Comparison of ENCODE assay signal across 8 cellular contexts in the genomic region with DNA sequence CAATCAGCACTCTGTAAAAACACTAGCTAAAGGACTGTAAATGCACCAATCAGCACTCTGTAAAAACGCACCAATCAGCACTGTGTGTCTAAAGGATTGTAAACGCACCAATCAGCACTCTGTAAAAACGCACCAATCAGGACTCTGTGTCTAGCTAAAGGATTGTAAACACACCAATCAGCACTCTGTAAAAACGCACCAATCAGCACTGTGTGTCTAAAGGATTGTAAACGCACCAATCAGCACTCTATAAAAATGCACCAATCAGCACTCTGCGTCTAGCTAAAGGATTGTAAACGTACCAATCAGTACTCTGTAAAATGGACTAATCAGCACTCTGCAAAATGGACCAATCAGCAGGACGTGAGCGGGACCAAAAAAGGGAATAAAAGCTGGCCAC. TPM values are rescaled to one million over a fixed set of nuclear protein-coding genes. Genes with fewer than 3 reads are reported as not detected.
DNase-seq lines count a peak whose midpoint lies in the region; ATAC-seq, FAIRE-seq and TF ChIP-seq lines count a peak whose summit lies in the region.
"Not testable (repeated sequence)": the region's sequence is repeated elsewhere in the genome, so short reads cannot be mapped to it uniquely, and the experiment has no call there.
"Had no signal": no experiment of that assay in that cellular context is flagged by ENCODE, and none has a peak within 500 bp of the region (broad histone marks: within the 10 kb centered on the region; RNA-seq: fewer than 3 reads in every experiment).

No MANE protein-coding gene starts in this region.

- H4K20me1 ChIP-seq in IMR-90 (ENCODE audit: insufficient read depth, low read length); H1 (replicated peaks in 1 of 2; ENCODE audit: control insufficient read depth in 1 of 2, insufficient read depth in 2 of 2, low read length in 2 of 2): not testable (repeated sequence)

- peak overlapping the region; percentile 22 for H3K27ac Mint-ChIP-seq in CD8-positive, alpha-beta T cell
- H3K27ac Mint-ChIP-seq in activated CD4-positive, alpha-beta T cell treated with anti-CD3 and anti-CD28 coated beads, Interleukin-2, amount 10 ng/mL, durations not matched to agents 24 days and 14 days: peak overlapping the region; percentile 8
- peak overlapping the region; percentile 49 for H3K27ac Mint-ChIP-seq in activated naive CD4-positive, alpha-beta T cell treated with anti-CD3 and anti-CD28 coated beads, Interleukin-2, amount 10 ng/mL, durations not matched to agents 7 days and 5 days
- peak overlapping the region in 5 of 9 donors; percentile 36 to 69 (median 52) for H3K27ac Mint-ChIP-seq in naive thymus-derived CD4-positive, alpha-beta T cell

- H3K23ac ChIP-seq in IMR-90 (ENCODE audit: low read depth, low read length); H1 (ENCODE audit: insufficient read length): not testable (repeated sequence)

- H3K4me1 Mint-ChIP-seq in CD8-positive, alpha-beta T cell (ENCODE audit: low read depth): peaks cover 55% of the 10 kb centered on the region
- H3K4me1 Mint-ChIP-seq in activated CD4-positive, alpha-beta T cell treated with anti-CD3 and anti-CD28 coated beads, Interleukin-2, amount 10 ng/mL, durations not matched to agents 24 days and 14 days: peaks cover 52% of the 10 kb centered on the region
- H3K4me1 Mint-ChIP-seq in activated naive CD4-positive, alpha-beta T cell treated with anti-CD3 and anti-CD28 coated beads, Interleukin-2, amount 10 ng/mL, durations not matched to agents 7 days and 5 days: peaks cover 93% of the 10 kb centered on the region
- peaks cover 17 to 68% (median 40%) of the 10 kb centered on the region in 7 donors for H3K4me1 Mint-ChIP-seq in naive thymus-derived CD4-positive, alpha-beta T cell

- not testable (repeated sequence) for H3K14ac ChIP-seq in IMR-90 (replicated peaks; ENCODE audit: low read depth, low read length); H1 (ENCODE audit: insufficient read length)

- not testable (repeated sequence) for H2AK5ac ChIP-seq in IMR-90 (ENCODE audit: low read depth, low read length); H1 (ENCODE audit: low read depth, low read length)

- not testable (repeated sequence) for H3K79me2 ChIP-seq in H1 (ENCODE audit: control insufficient read depth in 1 of 2, insufficient read depth in 2 of 2, low read length in 2 of 2)

- peaks cover 44% of the 10 kb centered on the region for H3K9me1 ChIP-seq in IMR-90 (ENCODE audit: insufficient read depth, low read length)

- H3K9ac ChIP-seq in IMR-90 (ENCODE audit: low read depth, low read length); H1 (replicated peaks in 1 of 4; ENCODE audit: extremely low read depth in 1 of 4, low read depth in 3 of 4, low read length in 3 of 4): not testable (repeated sequence)

- not testable (repeated sequence) for BruUV-seq in IMR-90 (replicated peaks; lab: Mats Ljungman, UMichigan)

- not testable (repeated sequence) for H4K8ac ChIP-seq in IMR-90 (ENCODE audit: low read depth in 2 of 2, low read length in 2 of 2); H1 (ENCODE audit: extremely low read depth, insufficient read depth, low read length)

- H3K27me3 Mint-ChIP-seq in CD8-positive, alpha-beta T cell (ENCODE audit: low read depth); activated CD4-positive, alpha-beta T cell treated with anti-CD3 and anti-CD28 coated beads, Interleukin-2, amount 10 ng/mL, durations not matched to agents 24 days and 14 days; activated naive CD4-positive, alpha-beta T cell treated with anti-CD3 and anti-CD28 coated beads, Interleukin-2, amount 10 ng/mL, durations not matched to agents 7 days and 5 days; naive thymus-derived CD4-positive, alpha-beta T cell: not testable (repeated sequence)

- H3K27ac ChIP-seq in CD8-positive, alpha-beta T cell (ENCODE audit: low read depth, low read length); IMR-90 (ENCODE audit: insufficient read depth, low read length); H1 (ENCODE audit: low read depth, low read length); naive thymus-derived CD4-positive, alpha-beta T cell (ENCODE audit: low read depth, low read length): not testable (repeated sequence)
- peak overlapping the region; percentile 83 for H3K27ac ChIP-seq in vagina

- H3K9me3 Mint-ChIP-seq in CD8-positive, alpha-beta T cell; activated CD4-positive, alpha-beta T cell treated with anti-CD3 and anti-CD28 coated beads, Interleukin-2, amount 10 ng/mL, durations not matched to agents 24 days and 14 days; activated naive CD4-positive, alpha-beta T cell treated with anti-CD3 and anti-CD28 coated beads, Interleukin-2, amount 10 ng/mL, durations not matched to agents 7 days and 5 days; naive thymus-derived CD4-positive, alpha-beta T cell: not testable (repeated sequence)

- H3K36me3 ChIP-seq in CD8-positive, alpha-beta T cell (ENCODE audit: insufficient read depth, low read length); IMR-90 (ENCODE audit: control insufficient read depth, insufficient read depth, low read length); vagina: not testable (repeated sequence)
- H3K36me3 ChIP-seq in H1 (ENCODE audit: control insufficient read depth in 2 of 4, insufficient read depth in 4 of 4, low read length in 3 of 4): peaks cover 3 to 14% (median 8%) of the 10 kb centered on the region in 4 experiments; a peak in 5 of 8 replicates
- peaks cover 0 to 49% (median 0%) of the 10 kb centered on the region in 3 experiments for H3K36me3 ChIP-seq in naive thymus-derived CD4-positive, alpha-beta T cell (ENCODE audit: control insufficient read depth in 2 of 3, insufficient read depth in 3 of 3, low read length in 3 of 3)

- dilution Hi-C loops in IMR-90 (cut with HindIII; ENCODE audit: low sequenced_read_pairs, unreplicated experiment): not testable (repeated sequence)

- H3K4me2 ChIP-seq in IMR-90 (ENCODE audit: low read depth, low read length); H1 (ENCODE audit: insufficient read depth in 1 of 2, low read depth in 2 of 2, low read length in 2 of 2): not testable (repeated sequence)

- not testable (repeated sequence) for H2BK120ac ChIP-seq in IMR-90 (ENCODE audit: low read depth, low read length); H1 (replicated peaks; ENCODE audit: low read depth, low read length)

- not testable (repeated sequence) for DNase-seq in CD8-positive, alpha-beta T cell; IMR-90; activated CD4-positive, alpha-beta T cell treated with anti-CD3 and anti-CD28 coated beads, Interleukin-2, amount 10 ng/mL, durations not matched to agents 24 days and 14 days; activated naive CD4-positive, alpha-beta T cell treated with anti-CD3 and anti-CD28 coated beads, Interleukin-2, amount 10 ng/mL, durations not matched to agents 7 days and 5 days; H1 (ENCODE audit: low read depth in 1 of 2, low spot score in 2 of 2); naive thymus-derived CD4-positive, alpha-beta T cell; vagina (ENCODE audit: extremely low spot score in 2 of 2)

- H3K4ac ChIP-seq in IMR-90 (ENCODE audit: low read depth, low read length); H1 (replicated peaks; ENCODE audit: insufficient read length, low read depth, low read length): not testable (repeated sequence)

- not testable (repeated sequence) for H2BK15ac ChIP-seq in IMR-90 (ENCODE audit: low read depth, low read length); H1 (ENCODE audit: low read length)

- H2AFZ ChIP-seq in IMR-90 (replicated peaks; ENCODE audit: low read length, poor library complexity); H1 (ENCODE audit: low read length): not testable (repeated sequence)

- TF ChIP-seq POLR2A in IMR-90 (IDR thresholded peaks at IDR 0.05; ENCODE audit: low read depth, low read length); H1 (IDR thresholded peaks at IDR 0.05; ENCODE audit: control extremely low read depth in 1 of 2, low read depth in 2 of 2, low read length in 2 of 2); vagina (IDR thresholded peaks at IDR 0.05): not testable (repeated sequence)

- FAIRE-seq in H1 (lab: Jason Lieb, UNC): not testable (repeated sequence)

- 100% methylated on average over 3 of the region's 9 CpGs; no CpG with 5 or more reads in 1 of the 2 experiments for WGBS in IMR-90 (ENCODE audit: extremely low coverage in 2 of 2, insufficient read length in 1 of 2), 2 experiments
- WGBS in H1 (ENCODE audit: extremely low coverage in 1 of 2, insufficient coverage in 1 of 2, insufficient read length in 1 of 2, insufficient replicate concordance in 2 of 2, low coverage in 1 of 2, low lambda C conversion rate in 2 of 2, missing lambda C conversion rate in 1 of 2), 2 experiments: 92% methylated on average over 9 of the region's 9 CpGs; no CpG with 5 or more reads in 1 of the 2 experiments

- peaks cover 1 to 68% of the 10 kb centered on the region in 2 experiments; a peak in 3 of 4 replicates for H3K79me1 ChIP-seq in IMR-90 (ENCODE audit: low read depth in 1 of 2, low read length in 2 of 2)
- H3K79me1 ChIP-seq in H1 (ENCODE audit: low read depth, low read length): not testable (repeated sequence)

- H4K5ac ChIP-seq in IMR-90 (ENCODE audit: low read depth, low read length); H1 (ENCODE audit: insufficient read length, low read depth, low read length): not testable (repeated sequence)

- H3K18ac ChIP-seq in IMR-90 (ENCODE audit: low read depth, low read length); H1 (ENCODE audit: extremely low read depth, low read length): not testable (repeated sequence)

- TF ChIP-seq RAD21 in IMR-90 (IDR thresholded peaks at IDR 0.05; ENCODE audit: low read length); H1 (IDR thresholded peaks at IDR 0.05 in 1 of 2, conservative IDR thresholded peaks at IDR 0.05 in 1 of 2; ENCODE audit: low read depth in 2 of 2, low read length in 2 of 2): not testable (repeated sequence)

- in situ Hi-C loops in IMR-90 (cut with MboI; ENCODE audit: low sequenced_read_pairs): not testable (repeated sequence)

- not testable (repeated sequence) for H4K91ac ChIP-seq in IMR-90 (ENCODE audit: insufficient read depth, low read depth, low read length); H1 (replicated peaks; ENCODE audit: insufficient read length, low read length)

- intact Hi-C loops in CD8-positive, alpha-beta T cell (cut with DNase I, micrococcal nuclease); IMR-90 (cut with micrococcal nuclease); activated CD4-positive, alpha-beta T cell treated with anti-CD3 and anti-CD28 coated beads, Interleukin-2, amount 10 ng/mL, durations not matched to agents 24 days and 14 days (cut with micrococcal nuclease); naive thymus-derived CD4-positive, alpha-beta T cell (cut with micrococcal nuclease); vagina (cut with DNase I): not testable (repeated sequence)

- H2BK20ac ChIP-seq in IMR-90 (ENCODE audit: low read depth, low read length); H1 (ENCODE audit: low read length): not testable (repeated sequence)

- TF ChIP-seq EP300 in H1 (IDR thresholded peaks at IDR 0.05; ENCODE audit: borderline replicate concordance in 1 of 2, low read depth in 2 of 2, low read length in 2 of 2): not testable (repeated sequence)

- not testable (repeated sequence) for ATAC-seq in CD8-positive, alpha-beta T cell; IMR-90 (ENCODE audit: low read depth); naive thymus-derived CD4-positive, alpha-beta T cell

- H3K23me2 ChIP-seq in H1 (ENCODE audit: low read depth, low read length): not testable (repeated sequence)

- not testable (repeated sequence) for H3K56ac ChIP-seq in IMR-90 (ENCODE audit: extremely low read depth, insufficient read depth, low read length); H1 (replicated peaks; ENCODE audit: insufficient read length, low read depth, low read length)

- H2BK12ac ChIP-seq in H1 (ENCODE audit: low read depth, low read length): not testable (repeated sequence)

- peaks cover 47% of the 10 kb centered on the region for H3K36me3 Mint-ChIP-seq in CD8-positive, alpha-beta T cell
- H3K36me3 Mint-ChIP-seq in activated CD4-positive, alpha-beta T cell treated with anti-CD3 and anti-CD28 coated beads, Interleukin-2, amount 10 ng/mL, durations not matched to agents 24 days and 14 days (ENCODE audit: low read depth): peaks cover 26% of the 10 kb centered on the region
- H3K36me3 Mint-ChIP-seq in activated naive CD4-positive, alpha-beta T cell treated with anti-CD3 and anti-CD28 coated beads, Interleukin-2, amount 10 ng/mL, durations not matched to agents 7 days and 5 days: peaks cover 58% of the 10 kb centered on the region
- peaks cover 11 to 52% (median 27%) of the 10 kb centered on the region in 5 donors for H3K36me3 Mint-ChIP-seq in naive thymus-derived CD4-positive, alpha-beta T cell

- H3K4me3 ChIP-seq in CD8-positive, alpha-beta T cell (ENCODE audit: low read depth, low read length); IMR-90 (ENCODE audit: insufficient read depth, low read depth, low read length); H1 (ENCODE audit: extremely low read depth in 1 of 4, insufficient read depth in 2 of 4, low read depth in 3 of 4, low read length in 4 of 4); naive thymus-derived CD4-positive, alpha-beta T cell (ENCODE audit: low read length); vagina: not testable (repeated sequence)

- H2AK9ac ChIP-seq in IMR-90 (replicated peaks; ENCODE audit: low read depth, low read length, poor library complexity): not testable (repeated sequence)

- not testable (repeated sequence) for H2BK5ac ChIP-seq in IMR-90 (ENCODE audit: low read depth, low read length, poor library complexity, severe bottlenecking); H1 (ENCODE audit: low read depth, low read length)

- POLR2A ChIA-PET in CD8-positive, alpha-beta T cell (lab: Charles Lee); IMR-90 (lab: Charles Lee; ENCODE audit: unreplicated experiment): not testable (repeated sequence)
- POLR2A ChIA-PET in H1 (lab: Charles Lee; ENCODE audit: partially characterized antibody): interaction anchor here (0.7 kb wide), 1 partner anchor 47 kb away, joined by 3 read pairs; no protein-coding TSS in a partner anchor
- POLR2A ChIA-PET in naive thymus-derived CD4-positive, alpha-beta T cell (lab: Charles Lee): interaction anchor here (1.0 kb wide), 1 partner anchor 81 kb away, joined by 3 read pairs; no protein-coding TSS in a partner anchor

- not testable (repeated sequence) for H3K27me3 ChIP-seq in CD8-positive, alpha-beta T cell (ENCODE audit: insufficient read depth, low read length); IMR-90 (ENCODE audit: control insufficient read depth, insufficient read depth, low read length); H1 (replicated peaks in 1 of 4; ENCODE audit: control insufficient read depth in 3 of 4, extremely low read depth in 1 of 4, insufficient read depth in 3 of 4, low read length in 3 of 4); naive thymus-derived CD4-positive, alpha-beta T cell (ENCODE audit: control insufficient read depth in 2 of 2, insufficient read depth in 2 of 2, low read length in 2 of 2); vagina

- H3K4me3 Mint-ChIP-seq in CD8-positive, alpha-beta T cell; activated CD4-positive, alpha-beta T cell treated with anti-CD3 and anti-CD28 coated beads, Interleukin-2, amount 10 ng/mL, durations not matched to agents 24 days and 14 days; activated naive CD4-positive, alpha-beta T cell treated with anti-CD3 and anti-CD28 coated beads, Interleukin-2, amount 10 ng/mL, durations not matched to agents 7 days and 5 days; naive thymus-derived CD4-positive, alpha-beta T cell: not testable (repeated sequence)

- not testable (repeated sequence) for TF ChIP-seq CTCF in CD8-positive, alpha-beta T cell (IDR thresholded peaks at IDR 0.05); IMR-90 (conservative IDR thresholded peaks at IDR 0.05; ENCODE audit: low read depth, low read length); H1 (IDR thresholded peaks at IDR 0.05; ENCODE audit: control extremely low read depth in 1 of 3, insufficient read depth in 1 of 3, low read depth in 1 of 3, low read length in 3 of 3); vagina (IDR thresholded peaks at IDR 0.05)

- not testable (repeated sequence) for H3K9me3 ChIP-seq in CD8-positive, alpha-beta T cell (ENCODE audit: low read length); IMR-90 (ENCODE audit: control insufficient read depth, insufficient read depth, low read length); H1 (ENCODE audit: insufficient read depth in 2 of 2, low read depth in 1 of 2, low read length in 1 of 2); naive thymus-derived CD4-positive, alpha-beta T cell (ENCODE audit: control insufficient read depth in 2 of 3, low read length in 3 of 3); vagina

- CTCF ChIA-PET in CD8-positive, alpha-beta T cell (lab: Charles Lee): interaction anchor here (0.7 to 1.8 kb wide), 2 partner anchors 28 to 55 kb away, joined by 3 to 7 read pairs; no protein-coding TSS in a partner anchor
- CTCF ChIA-PET in IMR-90 (lab: Yijun Ruan, JAX); activated naive CD4-positive, alpha-beta T cell treated with anti-CD3 and anti-CD28 coated beads, Interleukin-2, amount 10 ng/mL, durations not matched to agents 7 days and 5 days (lab: Charles Lee): not testable (repeated sequence)
- CTCF ChIA-PET in H1 (lab: Charles Lee; ENCODE audit: partially characterized antibody): interaction anchor here (0.7 to 12.8 kb wide), 10 partner anchors 8 to 89 kb away, joined by 3 to 148 read pairs (median 4); no protein-coding TSS in a partner anchor
- CTCF ChIA-PET in naive thymus-derived CD4-positive, alpha-beta T cell (lab: Charles Lee): interaction anchor here (0.6 kb wide), 1 partner anchor 60 kb away, joined by 4 read pairs; no protein-coding TSS in a partner anchor

- H3K4me1 ChIP-seq in CD8-positive, alpha-beta T cell (ENCODE audit: insufficient read depth, low read length): peaks cover 56% of the 10 kb centered on the region
- H3K4me1 ChIP-seq in IMR-90 (ENCODE audit: control insufficient read depth, insufficient read depth, low read length) (peaks cover 51% of the 10 kb centered on the region), vagina (peaks cover 69% of the 10 kb centered on the region)
- not testable (repeated sequence) for H3K4me1 ChIP-seq in H1 (replicated peaks in 1 of 4; ENCODE audit: control insufficient read depth in 3 of 4, insufficient read depth in 4 of 4, low read length in 3 of 4)
- peaks cover 7 to 23% of the 10 kb centered on the region in 2 donors for H3K4me1 ChIP-seq in naive thymus-derived CD4-positive, alpha-beta T cell (ENCODE audit: control insufficient read depth in 2 of 2, insufficient read depth in 2 of 2, low read length in 2 of 2)

RNA-seq across cellular contexts. Expression of a gene that starts 57.1 kb away (rescaled TPM):
- 10 to 100 TPM; 27.9 to 28.4 TPM for total RNA-seq in CD8-positive, alpha-beta T cell
- total RNA-seq in IMR-90 (2012; rRNA removed) (8.9 and 9.1 TPM in 2 replicates), vagina (102 TPM)
- polyA plus RNA-seq in IMR-90 (2012; rRNA removed) (86.2 and 108 TPM in 2 replicates), H1 (2011; rRNA removed) (23.3 and 33.8 TPM in 2 replicates)
- polyA plus RNA-seq in IMR-90 (2012; cell fraction: cytosol; rRNA removed): 69.9 and 88.4 TPM in 2 replicates
- 148 and 251 TPM in 2 replicates for polyA plus RNA-seq in IMR-90 (2012; cell fraction: nucleus; rRNA removed; ENCODE audit: low replicate concordance)
- total RNA-seq in activated CD4-positive, alpha-beta T cell treated with anti-CD3 and anti-CD28 coated beads, Interleukin-2, amount 10 ng/mL, durations not matched to agents 24 days and 14 days: 2.6 and 3.7 TPM in 2 replicates
- 34.2 and 36.7 TPM in 2 replicates for total RNA-seq in H1 (2021; fragmentation: NEBNext Ultra II Directional; extraction: Animal tissue kit (Norgen Biotek cat#: 25700))
- 26.1 TPM for polyA plus RNA-seq in H1 (2011; cell fraction: cytosol; rRNA removed)
- polyA plus RNA-seq in H1 (2011; cell fraction: nucleus; rRNA removed): 34.8 TPM
- 22.4 to 38.9 TPM (median 37.5 TPM) in 4 replicates for polyA plus RNA-seq in H1 (2012, experiment 1 of 2)
- polyA plus RNA-seq in H1 (2012, experiment 2 of 2): 14.0 TPM
- 32.8 TPM for polyA plus RNA-seq in H1 (2013, experiment 1 of 2)
- polyA plus RNA-seq in H1 (2013, experiment 2 of 2): 34.0 TPM
- 13.3 and 15.3 TPM in 2 replicates for polyA minus RNA-seq in H1 (2011; rRNA and poly(A)+ RNA removed)
- 23.2 TPM for polyA minus RNA-seq in H1 (2011; cell fraction: cytosol; rRNA and poly(A)+ RNA removed)
- polyA minus RNA-seq in H1 (2011; cell fraction: nucleus; rRNA and poly(A)+ RNA removed): 18.2 TPM
- total RNA-seq in naive thymus-derived CD4-positive, alpha-beta T cell: 10 to 100 TPM in 3 of 5 experiments, 1 to 10 TPM in 2; 1.4 to 16.7 (median 11.5) TPM
- polyA plus RNA-seq in naive thymus-derived CD4-positive, alpha-beta T cell: not detected
- polyA plus RNA-seq: CD4-positive, CD25-positive, alpha-beta regulatory T cell had no signal

RNA-seq across cellular contexts. Expression of a gene that starts 58.0 kb away (rescaled TPM):
- 10 to 100 TPM; 27.1 to 27.2 TPM for total RNA-seq in CD8-positive, alpha-beta T cell
- total RNA-seq in IMR-90 (2012; rRNA removed) (18.3 and 21.1 TPM in 2 replicates), vagina (38.1 TPM)
- polyA plus RNA-seq in IMR-90 (2012; rRNA removed) (40.2 and 48.3 TPM in 2 replicates), H1 (2011; rRNA removed) (108 and 113 TPM in 2 replicates)
- polyA plus RNA-seq in IMR-90 (2012; cell fraction: cytosol; rRNA removed): 29.7 and 39.3 TPM in 2 replicates
- 29.2 and 68.0 TPM in 2 replicates for polyA plus RNA-seq in IMR-90 (2012; cell fraction: nucleus; rRNA removed; ENCODE audit: low replicate concordance)
- 36.3 and 38.6 TPM in 2 replicates for total RNA-seq in activated CD4-positive, alpha-beta T cell treated with anti-CD3 and anti-CD28 coated beads, Interleukin-2, amount 10 ng/mL, durations not matched to agents 24 days and 14 days
- 52.8 and 56.0 TPM in 2 replicates for total RNA-seq in H1 (2021; fragmentation: NEBNext Ultra II Directional; extraction: Animal tissue kit (Norgen Biotek cat#: 25700))
- 54.9 TPM for polyA plus RNA-seq in H1 (2011; cell fraction: cytosol; rRNA removed)
- polyA plus RNA-seq in H1 (2011; cell fraction: nucleus; rRNA removed): 102 TPM
- polyA plus RNA-seq in H1 (2012, experiment 1 of 2): 42.1 to 66.4 TPM (median 62.1 TPM) in 4 replicates
- polyA plus RNA-seq in H1 (2012, experiment 2 of 2): 81.7 TPM
- polyA plus RNA-seq in H1 (2013, experiment 1 of 2): 35.5 TPM
- polyA plus RNA-seq in H1 (2013, experiment 2 of 2): 32.4 TPM
- polyA minus RNA-seq in H1 (2011; rRNA and poly(A)+ RNA removed): 76.8 and 86.7 TPM in 2 replicates
- 43.9 TPM for polyA minus RNA-seq in H1 (2011; cell fraction: cytosol; rRNA and poly(A)+ RNA removed)
- polyA minus RNA-seq in H1 (2011; cell fraction: nucleus; rRNA and poly(A)+ RNA removed): 51.4 TPM
- total RNA-seq in naive thymus-derived CD4-positive, alpha-beta T cell: 10 to 100 TPM; 36.7 to 47.1 (median 45.9) TPM
- polyA plus RNA-seq in naive thymus-derived CD4-positive, alpha-beta T cell: 10 to 100 TPM; 29.2 to 61.2 TPM
